In genomic region chr1:154962238-154962678, GRCh38 we compare ENCODE assay signal across 8 cellular contexts. TPM values are rescaled to one million over a fixed set of nuclear protein-coding genes. Genes with fewer than 3 reads are reported as not detected.
DNase-seq lines count a peak whose midpoint lies in the region; FAIRE-seq and TF ChIP-seq lines count a peak whose summit lies in the region.

No MANE protein-coding gene starts in this region.

- H3K4me3 ChIP-seq in HFF-Myc (replicated peaks; ENCODE audit: low read depth, low read length) (peak overlapping the region; percentile 64), SK-N-SH (ENCODE audit: low read depth in 2 of 2, low read length in 1 of 2) (peak overlapping the region; percentile 72 to 73)

- H4K20me1 ChIP-seq in SK-N-SH (ENCODE audit: insufficient read depth): peaks cover 5% of the 10 kb centered on the region

- peaks cover 34% of the 10 kb centered on the region for H3F3A ChIP-seq in SK-N-SH (replicated peaks; ENCODE audit: insufficient read depth)

- no peak overlapping the region for H2AFZ ChIP-seq in SK-N-SH (ENCODE audit: low read depth)

- no peak for TF ChIP-seq RAD21 in SK-N-SH (IDR thresholded peaks at IDR 0.05; ENCODE audit: low read length)

- no peaks in the 10 kb centered on the region for H3K9me3 ChIP-seq in SK-N-SH

- 17% methylated on average over 16 of the region's 16 CpGs for whole genome bisulfite sequencing in SK-N-SH (ENCODE audit: low lambda C conversion rate)

- peaks cover 4 to 37% of the 10 kb centered on the region in 2 experiments; a peak in 3 of 4 replicates for H3K4me1 ChIP-seq in SK-N-SH (ENCODE audit: control insufficient read depth in 1 of 2, insufficient read depth in 2 of 2, low read depth in 1 of 2, low read length in 1 of 2)

- CTCF ChIA-PET in SK-N-SH (lab: Yijun Ruan, JAX): interaction anchor here (0.6 to 37.5 kb wide), 21 partner anchors 9 to 205 kb away, joined by 3 to 640 read pairs (median 4); partner anchors contain the start of genes FLAD1, LENEP, SHC1 and ZBTB7B

- peak overlapping the region; percentile 85 for H3K4me2 ChIP-seq in SK-N-SH

- peak overlapping the region; percentile 84 for H3K9ac ChIP-seq in SK-N-SH

- peaks cover 34% of the 10 kb centered on the region for H3K36me3 Mint-ChIP-seq in nephron progenitor cell (ENCODE audit: low read depth)

- H3K79me2 ChIP-seq in SK-N-SH (ENCODE audit: insufficient read depth): peaks cover 55% of the 10 kb centered on the region

- no peaks in the 10 kb centered on the region for H3K27me3 ChIP-seq in SK-N-SH (ENCODE audit: insufficient read depth)

- POLR2A ChIA-PET in SK-N-SH (lab: Yijun Ruan, JAX): interaction anchor here (1.0 to 2.8 kb wide), 5 partner anchors 8 to 37 kb away, joined by 3 to 18 read pairs (median 6); partner anchors contain the start of genes LENEP and SHC1

- peak overlapping the region; percentile 94 for H3K27ac Mint-ChIP-seq in nephron progenitor cell

- FAIRE-seq in urothelium cell line (lab: Jason Lieb, UNC): no peak

- no peak for TF ChIP-seq EP300 in SK-N-SH (IDR thresholded peaks at IDR 0.05; ENCODE audit: borderline replicate concordance in 1 of 2, low read depth in 1 of 2, low read length in 1 of 2)

- TF ChIP-seq CTCF in HFF-Myc (IDR thresholded peaks at IDR 0.05; ENCODE audit: low read depth, low read length, missing control alignments): no peak
- TF ChIP-seq CTCF in SK-N-SH (IDR thresholded peaks at IDR 0.05): no peak
- no peak for TF ChIP-seq CTCF in nephron progenitor cell (IDR thresholded peaks at IDR 0.05)

- TF ChIP-seq POLR2A in erythroblast (IDR thresholded peaks at IDR 0.05; ENCODE audit: low read length): no peak

- DNase-seq in ELF-1 (ENCODE audit: low read depth, low spot score) (peak; percentile 65), HFF-Myc (ENCODE audit: extremely low read depth, low read depth) (no peak), SK-N-SH (peak; percentile 60), erythroblast (lab: John Stamatoyannopoulos, UW) (peak; percentile 66 to 73), nephron progenitor cell (no peak), urothelium cell line (ENCODE audit: low spot score) (no peak), NCI-H774 (lab: John Stamatoyannopoulos, UW) (no peak), NCI-H2227 treated with DMSO at 0.1 percent for 48 hours (lab: John Stamatoyannopoulos, UW) (no peak)

- no peaks in the 10 kb centered on the region for H3K27me3 Mint-ChIP-seq in nephron progenitor cell (ENCODE audit: low read depth, poor library complexity)

- H3K9me2 ChIP-seq in SK-N-SH: no peaks in the 10 kb centered on the region

- no peaks in the 10 kb centered on the region for H3K9me3 Mint-ChIP-seq in nephron progenitor cell

- peak overlapping the region; percentile 83 to 98 for H3K27ac ChIP-seq in SK-N-SH (ENCODE audit: low read depth in 2 of 2, low read length in 1 of 2)

- H3K4me3 Mint-ChIP-seq in nephron progenitor cell: peak overlapping the region; percentile 89

- peaks cover 44% of the 10 kb centered on the region for H3K4me1 Mint-ChIP-seq in nephron progenitor cell

- H3K36me3 ChIP-seq in SK-N-SH (replicated peaks in 1 of 2; ENCODE audit: control insufficient read depth in 1 of 2, insufficient read depth in 2 of 2, low read length in 1 of 2): peaks cover 24 to 61% of the 10 kb centered on the region in 2 experiments

TF ChIP-seq in SK-N-SH, 30 proteins besides CTCF, POLR2A, EP300 and RAD21:
- 0 out of 2 replicates have a peak, but pooled peaks have one; percentile 13 for TF ChIP-seq FOSL2 (IDR thresholded peaks at IDR 0.05; ENCODE audit: borderline replicate concordance, low read depth)
- TF ChIP-seq, protein P1, sequence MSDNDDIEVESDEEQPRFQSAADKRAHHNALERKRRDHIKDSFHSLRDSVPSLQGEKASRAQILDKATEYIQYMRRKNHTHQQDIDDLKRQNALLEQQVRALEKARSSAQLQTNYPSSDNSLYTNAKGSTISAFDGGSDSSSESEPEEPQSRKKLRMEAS (IDR thresholded peaks at IDR 0.05; ENCODE audit: low read depth): no peak; the same call in 1 of the 2 replicates

RNA-seq across cellular contexts. Expression of gene PYGO2, which starts 0.7 kb away (rescaled TPM):
- 23.3 and 28.2 TPM in 2 replicates for polyA plus RNA-seq in SK-N-SH (2012; rRNA removed)
- polyA plus RNA-seq in SK-N-SH (2012; cell fraction: cytosol; rRNA removed): 14.3 and 19.8 TPM in 2 replicates
- polyA plus RNA-seq in SK-N-SH (2012; cell fraction: nucleus; rRNA removed): 36.8 and 45.8 TPM in 2 replicates

RNA-seq across cellular contexts. Expression of gene PBXIP1, which starts 6.4 kb away (rescaled TPM):
- polyA plus RNA-seq in SK-N-SH (2012; rRNA removed): 55.9 and 64.3 TPM in 2 replicates
- 35.9 and 48.4 TPM in 2 replicates for polyA plus RNA-seq in SK-N-SH (2012; cell fraction: cytosol; rRNA removed)
- 79.8 and 90.9 TPM in 2 replicates for polyA plus RNA-seq in SK-N-SH (2012; cell fraction: nucleus; rRNA removed)

RNA-seq across cellular contexts. Expression of gene SHC1, which starts 8.3 kb away (rescaled TPM):
- 338 and 395 TPM in 2 replicates for polyA plus RNA-seq in SK-N-SH (2012; rRNA removed)
- polyA plus RNA-seq in SK-N-SH (2012; cell fraction: cytosol; rRNA removed): 199 and 274 TPM in 2 replicates
- 1,066 and 1,388 TPM in 2 replicates for polyA plus RNA-seq in SK-N-SH (2012; cell fraction: nucleus; rRNA removed)

RNA-seq across cellular contexts. Expression of gene CKS1B, which starts 12.2 kb away (rescaled TPM):
- 256 and 308 TPM in 2 replicates for polyA plus RNA-seq in SK-N-SH (2012; rRNA removed)
- polyA plus RNA-seq in SK-N-SH (2012; cell fraction: cytosol; rRNA removed): 286 and 340 TPM in 2 replicates
- polyA plus RNA-seq in SK-N-SH (2012; cell fraction: nucleus; rRNA removed): 86.1 and 118 TPM in 2 replicates

RNA-seq across cellular contexts. Expression of gene FLAD1, which starts 20.9 kb away (rescaled TPM):
- 50.8 and 56.2 TPM in 2 replicates for polyA plus RNA-seq in SK-N-SH (2012; rRNA removed)
- 21.8 and 32.1 TPM in 2 replicates for polyA plus RNA-seq in SK-N-SH (2012; cell fraction: cytosol; rRNA removed)
- 130 and 147 TPM in 2 replicates for polyA plus RNA-seq in SK-N-SH (2012; cell fraction: nucleus; rRNA removed)

Comparison
In these comparisons a context has a peak if more than half of its experiments do, and no peak if none do; other contexts are left out.
1. DNase-seq: peak in ELF-1 (single experiment), SK-N-SH (single experiment) and erythroblast (2 of 2); none in HFF-Myc (single experiment), nephron progenitor cell (single experiment), urothelium cell line (single experiment), NCI-H774 (single experiment) and NCI-H2227 treated with DMSO at 0.1 percent for 48 hours (single experiment).